Comparison of ENCODE assay signal across 8 cellular contexts in the genomic region with DNA sequence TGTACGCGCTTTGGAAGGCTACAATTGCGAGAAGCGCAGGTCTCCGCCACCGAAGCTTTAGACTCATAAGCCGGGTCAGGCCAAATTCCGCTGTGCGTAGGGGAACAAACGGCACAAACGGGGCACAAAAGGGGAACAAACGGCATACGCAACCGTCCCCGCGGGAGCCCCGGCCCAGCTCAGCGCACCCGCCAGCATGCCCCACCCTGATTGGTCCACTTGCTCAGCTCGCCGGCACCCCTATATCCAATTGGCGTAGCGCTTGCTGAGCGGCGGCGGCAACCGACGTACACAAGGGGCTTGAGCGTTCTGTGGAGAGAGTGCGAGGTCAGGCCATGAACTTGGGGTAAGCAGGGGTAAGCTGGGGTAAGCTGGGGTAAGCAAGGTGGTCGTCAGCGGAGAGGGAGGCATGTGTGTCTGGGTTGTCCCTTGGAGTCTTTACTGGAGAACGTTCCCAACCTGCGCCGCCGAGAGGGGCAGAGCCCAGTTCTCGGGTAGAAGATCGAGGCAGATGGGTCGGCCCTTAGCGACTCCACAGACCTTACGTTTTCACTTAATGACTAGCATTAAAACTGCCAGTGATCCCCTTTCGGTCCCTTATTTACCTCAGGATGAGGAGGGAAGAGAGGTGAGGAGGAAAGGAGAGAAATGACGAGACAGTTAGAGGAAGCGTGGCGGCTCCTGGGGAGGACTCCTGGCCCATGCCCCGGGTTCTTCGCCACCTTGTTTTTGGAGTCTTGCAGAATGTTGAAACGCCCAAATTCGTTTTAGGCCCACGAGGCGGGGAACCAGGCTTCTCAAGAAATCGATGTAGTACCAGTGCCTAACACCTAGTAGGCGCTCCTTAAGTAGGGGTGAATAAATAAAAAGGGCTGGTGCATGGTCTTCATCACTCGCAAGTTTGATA. TPM values are rescaled to one million over a fixed set of nuclear protein-coding genes. Genes with fewer than 3 reads are reported as not detected.
DNase-seq lines count a peak whose midpoint lies in the region; ATAC-seq and TF ChIP-seq lines count a peak whose summit lies in the region.

A gene (plus strand): TSS at position 268 of the 907 bp plus-strand sequence. CDS start 68 bp downstream, at position 336.

- peaks cover 9% of the 10 kb centered on the region for H3K36me3 Mint-ChIP-seq in neural progenitor cell

- H3K27ac Mint-ChIP-seq in neural progenitor cell, result peak within 1 kb of the TSS; percentile 98

- peaks cover 12% of the 10 kb centered on the region for H3K4me1 Mint-ChIP-seq in neural progenitor cell

- H3F3A ChIP-seq in MM.1S (ENCODE audit: insufficient read depth, low read length) (peaks cover 6% of the 10 kb centered on the region; the same call in 1 of the 2 replicates), neural progenitor cell (ENCODE audit: low read depth) (peaks cover 17% of the 10 kb centered on the region)

- H3K9me2 ChIP-seq in MM.1S (replicated peaks; ENCODE audit: insufficient read depth, low read length), result no peaks in the 10 kb centered on the region

- ATAC-seq in foreskin keratinocyte, result peak; percentile 99

- H3K4me1 ChIP-seq in MM.1S (ENCODE audit: low read length) (peaks cover 11% of the 10 kb centered on the region; the same call in 1 of the 2 replicates), foreskin keratinocyte (no peaks in the 10 kb centered on the region), neural progenitor cell (peaks cover 8% of the 10 kb centered on the region)

- H3K27me3 ChIP-seq in MM.1S (replicated peaks; ENCODE audit: insufficient read depth, low read length) (no peaks in the 10 kb centered on the region), foreskin keratinocyte (peaks cover 9% of the 10 kb centered on the region), neural progenitor cell (no peaks in the 10 kb centered on the region)

- H4K20me1 ChIP-seq in MM.1S (ENCODE audit: insufficient read depth, low read length), result no peaks in the 10 kb centered on the region
- H4K20me1 ChIP-seq in neural progenitor cell (ENCODE audit: low read depth), result peaks cover 2% of the 10 kb centered on the region

- H3K27ac ChIP-seq in MM.1S (ENCODE audit: low read length) (peak within 1 kb of the TSS; percentile 83), foreskin keratinocyte (peak within 1 kb of the TSS; percentile 59), neural progenitor cell (peak within 1 kb of the TSS; percentile 30)

- H3K4me3 Mint-ChIP-seq in neural progenitor cell, result peak within 1 kb of the TSS; percentile 98

- H3K27me3 Mint-ChIP-seq in neural progenitor cell (ENCODE audit: insufficient read depth, low read depth), result no peaks in the 10 kb centered on the region

- no peaks in the 10 kb centered on the region for H3K9me3 Mint-ChIP-seq in neural progenitor cell

- H3K4me2 ChIP-seq in MM.1S (ENCODE audit: low read depth, low read length), result peak within 1 kb of the TSS; percentile 89
- peak within 1 kb of the TSS; percentile 82 for H3K4me2 ChIP-seq in neural progenitor cell

- H3K36me3 ChIP-seq in MM.1S (replicated peaks; ENCODE audit: insufficient read depth, low read length) (peaks cover 12% of the 10 kb centered on the region), neural progenitor cell (peaks cover 4% of the 10 kb centered on the region)

- DNase-seq in GM04503 (ENCODE audit: low read depth), result peak; percentile 57
- peak; percentile 92 for DNase-seq in HCEC 1CT
- DNase-seq in MM.1S, result peak; percentile 95
- peak; percentile 66 for DNase-seq in SIG-M5 (lab: John Stamatoyannopoulos, UW)
- DNase-seq in activated gamma-delta T cell treated with Interleukin-2 at 50 U/mL for 16 hours, result peak; percentile 91
- peak; percentile 69 to 81 for DNase-seq in foreskin keratinocyte
- DNase-seq in neural progenitor cell (ENCODE audit: low spot score), result peak; percentile 94
- DNase-seq in stromal cell of bone marrow (ENCODE audit: low read depth), result peak; percentile 85

- H3K9me3 ChIP-seq in MM.1S (replicated peaks; ENCODE audit: insufficient read depth, low read length) (no peaks in the 10 kb centered on the region), neural progenitor cell (ENCODE audit: low read depth) (no peaks in the 10 kb centered on the region)

- TF ChIP-seq CTCF in MM.1S (IDR thresholded peaks at IDR 0.05; ENCODE audit: low read length) (peak; percentile 78), foreskin keratinocyte (conservative IDR thresholded peaks at IDR 0.05) (peak; percentile 74), neural progenitor cell (IDR thresholded peaks at IDR 0.05) (peak; percentile 75)

- H3K4me3 ChIP-seq in MM.1S (ENCODE audit: low read length) (peak within 1 kb of the TSS; percentile 100), neural progenitor cell (peak within 1 kb of the TSS; percentile 68)

- peaks cover 31% of the 10 kb centered on the region for H3K79me2 ChIP-seq in MM.1S (ENCODE audit: low read length)
- peaks cover 30% of the 10 kb centered on the region for H3K79me2 ChIP-seq in neural progenitor cell (ENCODE audit: low read depth)

- peak within 1 kb of the TSS; percentile 95 for H3K9ac ChIP-seq in MM.1S (ENCODE audit: low read length)
- peak within 1 kb of the TSS; percentile 52 for H3K9ac ChIP-seq in neural progenitor cell

- H2AFZ ChIP-seq in MM.1S (ENCODE audit: low read length) (peak within 1 kb of the TSS; percentile 99), neural progenitor cell (replicated peaks) (peak within 1 kb of the TSS; percentile 85)

RNA-seq across cellular contexts. Expression of the gene that starts here (rescaled TPM):
- total RNA-seq in foreskin keratinocyte, result 11.8 and 13.5 TPM in 2 replicates
- polyA plus RNA-seq in foreskin keratinocyte, result 4.1 and 4.6 TPM in 2 replicates
- total RNA-seq in neural progenitor cell (ENCODE audit: low replicate concordance), result 28.0 and 34.1 TPM in 2 replicates

Comparison
In these comparisons a context has a peak if more than half of its experiments do, and no peak if none do; other contexts are left out.
1. Peak in every context shown above with its lines: DNase-seq, ATAC-seq, H3K4me3 ChIP-seq and H3K27ac ChIP-seq.
2. H3K27ac ChIP-seq: peak in every context shown above with its lines; median percentile 83 in MM.1S; 59 in foreskin keratinocyte; 30 in neural progenitor cell.